In the genomic region with DNA sequence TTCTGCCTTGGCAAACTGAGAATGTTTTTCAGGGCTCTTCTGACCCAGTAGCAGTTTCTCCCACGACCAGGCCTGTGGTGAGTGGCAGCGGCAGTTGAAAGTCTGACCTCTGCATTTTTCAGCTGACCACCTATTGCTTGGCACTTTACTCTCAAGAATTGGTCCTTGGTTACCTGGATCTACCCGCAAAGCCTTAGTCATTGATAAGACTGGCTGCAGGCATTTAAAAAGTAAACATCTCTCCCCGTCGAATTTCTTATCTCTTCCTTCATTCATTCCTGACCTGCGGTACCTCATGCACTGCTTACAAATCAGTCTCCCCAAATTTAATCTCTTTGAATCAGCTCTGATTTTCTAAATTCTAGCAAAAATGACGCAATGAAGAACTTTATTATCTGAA, we compare ENCODE assay signal across 22 cellular contexts. TPM values are rescaled to one million over a fixed set of nuclear protein-coding genes. Genes with fewer than 3 reads are reported as not detected.
"Had no signal": no experiment of that assay in that cellular context is flagged by ENCODE, and none has a peak within 500 bp of the region (broad histone marks: within the 10 kb centered on the region; RNA-seq: fewer than 3 reads in every experiment).

No MANE protein-coding gene starts in this region.

- DNase-seq: activated CD4-positive, alpha-beta T cell treated with anti-CD3 and anti-CD28 coated beads for 4 hours; activated CD8-positive, alpha-beta memory T cell treated with anti-CD3 and anti-CD28 coated beads, Interleukin-2, amount 50 U/mL, for 4 hours; activated CD8-positive, alpha-beta T cell treated with anti-CD3 and anti-CD28 coated beads for 36 hours; activated gamma-delta T cell treated with Interleukin-2 at 50 U/mL for 16 hours; activated naive CD4-positive, alpha-beta T cell treated with anti-CD3 and anti-CD28 coated beads, Interleukin-2, amount 10 ng/mL, durations not matched to agents 7 days and 5 days; activated naive CD8-positive, alpha-beta T cell treated with anti-CD3 and anti-CD28 coated beads for 36 hours; activated T-cell treated with anti-CD3 and anti-CD28 coated beads, Interleukin-2, amount 50 U/mL, for 72 hours; anterior cingulate cortex; body of pancreas; MG63; MV-4-11; NCI-H1105; NCI-H1436 treated with DMSO at 0.1 percent for 48 hours; NCI-H187; NCI-H2081; NCI-H526; NCI-H774; SHP77 treated with DMSO at 0.1 percent for 48 hours had no signal

- H3K27me3 ChIP-seq: body of pancreas, MG63 had no signal

- H3K4me3 ChIP-seq: body of pancreas, MG63 had no signal

- H3K27ac ChIP-seq: body of pancreas, KMS-11 had no signal

- H3K36me3 ChIP-seq: MG63 had no signal

- H3K9me3 ChIP-seq: body of pancreas, MG63 had no signal

- H3K4me2 ChIP-seq: KMS-11 had no signal

- H3K9ac ChIP-seq: KMS-11 had no signal

- ATAC-seq: activated CD4-positive, CD25-positive, alpha-beta regulatory T cell treated with anti-CD3 and anti-CD28 coated beads, Interleukin-2, amount 50 U/mL, for 24 hours; activated CD8-positive, alpha-beta T cell treated with anti-CD3 and anti-CD28 coated beads for 36 hours; activated T-cell treated with anti-CD3 and anti-CD28 coated beads, Interleukin-2, amount 50 U/mL, for 72 hours; body of pancreas had no signal

RNA-seq across cellular contexts. Expression of a gene that starts 26.1 kb away (rescaled TPM):
- total RNA-seq: NCI-H460, OCI-LY7 had no signal
